22 cellular contexts compared by ENCODE assay signal in the genomic region with DNA sequence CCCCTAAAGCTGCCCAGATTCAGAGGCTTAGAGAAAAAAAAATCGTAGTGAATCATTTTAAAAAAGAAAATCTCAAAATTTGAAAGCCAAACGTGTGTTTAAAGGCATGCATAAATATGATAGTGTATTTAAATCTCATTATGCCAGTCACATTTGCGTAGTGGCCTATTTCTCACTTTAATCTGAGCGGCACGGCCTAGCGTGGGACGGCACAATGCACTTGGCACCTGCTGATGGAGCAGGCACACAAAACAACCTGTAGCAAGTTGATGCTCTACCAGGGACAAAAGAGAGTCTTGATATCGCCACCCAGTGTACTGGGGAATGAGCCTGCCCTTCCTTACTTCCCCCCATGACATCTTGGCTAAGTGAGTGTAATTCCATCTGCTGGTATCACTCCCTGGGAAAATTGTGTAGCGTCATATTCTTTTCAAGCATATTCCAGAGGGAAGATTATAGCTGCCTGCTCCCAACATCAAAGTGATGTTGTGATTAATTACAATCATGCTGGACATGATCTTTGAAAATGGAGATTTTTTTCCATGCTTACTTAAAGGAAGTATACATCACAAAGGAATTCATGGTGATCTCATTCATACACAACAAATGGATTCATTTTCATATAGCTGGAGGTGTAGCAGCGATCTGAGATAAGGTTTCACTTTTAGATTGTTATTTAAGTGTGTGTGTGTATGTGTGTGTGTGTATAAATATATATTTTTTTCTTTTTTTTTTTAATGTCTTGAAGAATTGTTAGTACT.
DNase-seq lines count a peak whose midpoint lies in the region; FAIRE-seq and TF ChIP-seq lines count a peak whose summit lies in the region.
"Had no signal": no experiment of that assay in that cellular context is flagged by ENCODE, and none has a peak within 500 bp of the region (broad histone marks: within the 10 kb centered on the region; RNA-seq: fewer than 3 reads in every experiment).

No MANE protein-coding gene starts in this region.

- POLR2A ChIA-PET in HEK293 (lab: Yijun Ruan, JAX) = no interaction called here
- POLR2A ChIA-PET in endothelial cell of umbilical vein (lab: Charles Lee) = no interaction called here

- dilution Hi-C loops in endothelial cell of umbilical vein (cut with MboI; ENCODE audit: extremely low pct_ligation_motif_present, low sequenced_read_pairs) = no loop called here

- BruUV-seq in endothelial cell of umbilical vein (replicated peaks; lab: Mats Ljungman, UMichigan) = no TSS peak

- no peak overlapping the region for H3K4me2 ChIP-seq in endothelial cell of umbilical vein (ENCODE audit: insufficient read depth, low read length)
- H3K4me2 ChIP-seq: PC-9 had no signal

- H3K27ac ChIP-seq in HEK293 (ENCODE audit: extremely low read depth, low read depth, low read length) (no peak overlapping the region), WERI-Rb-1 (no peak overlapping the region), endothelial cell of umbilical vein (ENCODE audit: insufficient read depth, low read depth, low read length) (no peak overlapping the region), small intestine (ENCODE audit: low read depth in 1 of 2, low read length in 1 of 2) (no peak overlapping the region)
- H3K27ac ChIP-seq: PC-9, RWPE1 had no signal

- DNase-seq in WERI-Rb-1 (no peak), endothelial cell of umbilical vein (ENCODE audit: low read depth, low spot score) (peak; percentile 36), small intestine (no peak), SIG-M5 treated with dmso at 0.1 percent for 504 hours (lab: John Stamatoyannopoulos, UW; ENCODE audit: unreplicated experiment) (no peak), MG63 (no peak)
- DNase-seq in NK-92 treated with Interleukin-12 subunit alpha and Interleukin-12 subunit beta, amount 100 ng/mL, for 24 hours (lab: John Stamatoyannopoulos, UW) = no peak
- DNase-seq: C1 segment of cervical spinal cord; CD8-positive, alpha-beta memory T cell; DMS79; KG1; MV-4-11; NCI-H1694 treated with DMSO at 0.1 percent for 48 hours; NCI-H2227 treated with DMSO at 0.1 percent for 48 hours; NCI-H524 treated with DMSO at 0.1 percent for 48 hours; PC-9; SIG-M5 had no signal

- no peak overlapping the region for H3K9ac ChIP-seq in endothelial cell of umbilical vein (replicated peaks; ENCODE audit: extremely low read depth, insufficient read depth, low read length)

- H4K20me1 ChIP-seq in endothelial cell of umbilical vein (replicated peaks; ENCODE audit: control insufficient read depth, extremely low read depth, insufficient read depth, low read length) = no peaks in the 10 kb centered on the region

- no peaks in the 10 kb centered on the region for H3K4me1 ChIP-seq in HEK293 (ENCODE audit: control insufficient read depth, insufficient read depth, low read length)
- H3K4me1 ChIP-seq in endothelial cell of umbilical vein (ENCODE audit: control insufficient read depth, extremely low read depth, insufficient read depth, low read length) = no peaks in the 10 kb centered on the region
- H3K4me1 ChIP-seq in small intestine (ENCODE audit: control insufficient read depth in 2 of 2, insufficient read depth in 1 of 2, low read depth in 1 of 2, low read length in 1 of 2) = no peaks in the 10 kb centered on the region

- H2AFZ ChIP-seq in endothelial cell of umbilical vein (ENCODE audit: low read depth, low read length) = peak overlapping the region; percentile 42
- H2AFZ ChIP-seq: PC-9 had no signal

- no peaks in the 10 kb centered on the region for H3K79me2 ChIP-seq in endothelial cell of umbilical vein (ENCODE audit: control insufficient read depth, insufficient read depth, low read length)

- no peaks in the 10 kb centered on the region for H3K9me1 ChIP-seq in endothelial cell of umbilical vein (replicated peaks; ENCODE audit: control insufficient read depth, extremely low read depth, insufficient read depth, low read length)

- H3K4me3 ChIP-seq in HEK293 (ENCODE audit: low read depth, low read length) = no peak overlapping the region
- no peak overlapping the region for H3K4me3 ChIP-seq in WERI-Rb-1 (ENCODE audit: low read depth, low read length)
- no peak overlapping the region for H3K4me3 ChIP-seq in endothelial cell of umbilical vein (replicated peaks in 1 of 3; ENCODE audit: insufficient read depth in 1 of 3, low read depth in 1 of 3, low read length in 3 of 3)
- H3K4me3 ChIP-seq in small intestine (ENCODE audit: low read depth in 1 of 2, low read length in 2 of 2) = no peak overlapping the region
- H3K4me3 ChIP-seq in MG63 = no peak overlapping the region
- H3K4me3 ChIP-seq: PC-9 had no signal

- intact Hi-C loops in endothelial cell of umbilical vein (cut with micrococcal nuclease) = no loop called here

- no peak for TF ChIP-seq CTCF in HEK293 (tag by site-specific recombination; IDR thresholded peaks at IDR 0.05)
- TF ChIP-seq CTCF in WERI-Rb-1 (IDR thresholded peaks at IDR 0.05; ENCODE audit: low read depth, low read length) = 0 out of 2 replicates have a peak, but pooled peaks have one; percentile 8
- TF ChIP-seq CTCF in endothelial cell of umbilical vein (IDR thresholded peaks at IDR 0.05; ENCODE audit: extremely low read depth in 1 of 2, insufficient read depth in 1 of 2, low read depth in 1 of 2, low read length in 2 of 2) = no peak

- CTCF ChIA-PET in HEK293 (lab: Yijun Ruan, JAX) (no interaction called here), endothelial cell of umbilical vein (lab: Charles Lee) (interaction anchor here (1.2 kb wide), 1 partner anchor 86 kb away, joined by 3 read pairs; no protein-coding TSS in a partner anchor)

- FAIRE-seq in endothelial cell of umbilical vein (lab: Jason Lieb, UNC) (no peak), small intestine (lab: Jason Lieb, UNC) (peak; percentile 26)
- FAIRE-seq: D721Med, G401.6, H54, HepG2 had no signal

- H3K36me3 ChIP-seq in HEK293 (ENCODE audit: control insufficient read depth in 2 of 2, insufficient read depth in 1 of 2, low read length in 2 of 2) (peaks cover 0 to 28% of the 10 kb centered on the region in 2 experiments; a peak in 1 of 3 replicates), WERI-Rb-1 (no peaks in the 10 kb centered on the region), endothelial cell of umbilical vein (ENCODE audit: control insufficient read depth in 2 of 2, extremely low read depth in 1 of 2, insufficient read depth in 2 of 2, low read length in 2 of 2) (no peaks in the 10 kb centered on the region), small intestine (ENCODE audit: control insufficient read depth in 2 of 2, insufficient read depth in 2 of 2, low read length in 2 of 2) (no peaks in the 10 kb centered on the region), MG63 (no peaks in the 10 kb centered on the region)

- H3K27me3 ChIP-seq in WERI-Rb-1 (ENCODE audit: insufficient read depth, low read depth, severe bottlenecking) (no peaks in the 10 kb centered on the region), endothelial cell of umbilical vein (ENCODE audit: control insufficient read depth in 2 of 2, insufficient read depth in 2 of 2, low read length in 2 of 2) (no peaks in the 10 kb centered on the region), small intestine (ENCODE audit: control insufficient read depth in 2 of 2, insufficient read depth in 2 of 2, low read length in 2 of 2) (no peaks in the 10 kb centered on the region), MG63 (no peaks in the 10 kb centered on the region)

- WGBS in small intestine, 3 donors = 82 to 84% (median 83%) methylated on average over 10 of the region's 10 CpGs

- no peak for TF ChIP-seq POLR2A in endothelial cell of umbilical vein (IDR thresholded peaks at IDR 0.05; ENCODE audit: low read depth, low read length)

- H3K9me3 ChIP-seq in HEK293 (ENCODE audit: control insufficient read depth, insufficient read depth, low read depth, low read length) (no peaks in the 10 kb centered on the region), WERI-Rb-1 (ENCODE audit: severe bottlenecking) (no peaks in the 10 kb centered on the region), endothelial cell of umbilical vein (replicated peaks; ENCODE audit: control insufficient read depth, insufficient read depth, low read length) (no peaks in the 10 kb centered on the region), small intestine (ENCODE audit: control insufficient read depth, low read depth) (no peaks in the 10 kb centered on the region), MG63 (no peaks in the 10 kb centered on the region)

TF ChIP-seq in HEK293, 187 proteins besides CTCF, POLR2A, EP300 and RAD21:
- TF ChIP-seq ZNF341 (tag by site-specific recombination; IDR thresholded peaks at IDR 0.05; ENCODE audit: low read depth) (peak; percentile 64), ZNF510 (tag by site-specific recombination; IDR thresholded peaks at IDR 0.05; ENCODE audit: insufficient replicate concordance) (no peak)

TF ChIP-seq in endothelial cell of umbilical vein, 7 proteins besides CTCF, POLR2A, EP300 and RAD21:
- no peak for TF ChIP-seq MYC (IDR thresholded peaks at IDR 0.05; ENCODE audit: low read depth, low read length)
- no peak for TF ChIP-seq JUN (IDR thresholded peaks at IDR 0.05; ENCODE audit: borderline replicate concordance, insufficient read depth, insufficient read length, low read depth)
- TF ChIP-seq FOS (IDR thresholded peaks at IDR 0.05; ENCODE audit: borderline replicate concordance, insufficient read depth, low read length) = no peak
- TF ChIP-seq EZH2 (IDR thresholded peaks at IDR 0.05; ENCODE audit: borderline replicate concordance, low read depth, low read length, severe bottlenecking) = no peak
- no peak for TF ChIP-seq GATA2 (IDR thresholded peaks at IDR 0.05; ENCODE audit: insufficient read depth, insufficient read length, low read depth, low read length)
- TF ChIP-seq MAX (IDR thresholded peaks at IDR 0.05; ENCODE audit: insufficient read depth, insufficient read length) = no peak
- TF ChIP-seq POLR2AphosphoS5 (IDR thresholded peaks at IDR 0.05; ENCODE audit: insufficient read depth, low read depth, low read length) = no peak
